Comparison of ENCODE assay signal across 8 cellular contexts in the genomic region with DNA sequence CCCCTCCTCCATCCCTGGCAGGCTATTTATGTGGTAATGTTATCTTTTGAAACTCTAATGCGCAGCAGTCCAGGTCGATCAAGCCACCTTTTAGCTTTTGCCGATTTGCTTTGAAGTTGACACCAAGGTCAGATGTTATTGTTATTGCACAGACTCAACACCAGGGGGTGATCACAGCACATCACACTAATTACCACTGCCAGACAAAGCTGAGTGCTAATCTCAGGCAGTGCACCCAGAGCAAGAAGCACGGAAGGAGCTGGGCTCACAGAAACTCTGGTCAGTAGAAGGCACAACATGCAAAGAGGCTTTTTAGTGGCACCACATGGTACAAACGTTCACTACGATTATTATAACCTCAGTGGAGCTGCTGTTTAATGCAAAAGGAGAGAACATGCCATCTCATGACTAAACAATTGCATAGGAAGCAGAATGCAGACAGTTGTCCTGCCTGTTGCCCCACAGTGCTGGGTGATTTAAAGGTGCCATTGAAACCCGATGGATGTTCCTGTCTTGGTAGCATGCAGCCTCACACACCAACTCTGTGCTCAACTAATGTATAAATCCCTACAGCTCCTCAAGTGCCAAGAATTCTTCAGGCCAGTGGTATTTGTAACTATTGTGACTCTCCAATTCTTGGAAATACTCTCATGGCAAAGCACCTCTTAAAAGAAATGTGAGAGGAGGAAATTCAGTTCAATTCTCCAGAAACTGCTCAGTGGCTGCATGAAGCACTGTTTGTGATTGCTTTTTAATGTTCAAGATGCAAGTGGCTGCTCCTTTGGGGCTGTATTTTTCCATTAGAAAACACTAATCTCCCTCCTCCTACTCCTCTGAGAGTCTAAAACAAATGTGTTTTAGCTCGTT.
DNase-seq lines count a peak whose midpoint lies in the region; ATAC-seq, FAIRE-seq and TF ChIP-seq lines count a peak whose summit lies in the region.

No MANE protein-coding gene starts in this region.

- intact Hi-C loops in CD4-positive, alpha-beta T cell (cut with DNase I, micrococcal nuclease) = loop anchor here in 1 of 2 experiments (5.0 to 10.0 kb wide), 3 partner anchors 242 to 922 kb away; no protein-coding TSS in a partner anchor
- intact Hi-C loops in activated CD4-positive, alpha-beta T cell treated with anti-CD3 and anti-CD28 coated beads for 36 hours (cut with DNase I, micrococcal nuclease) = loop anchor here in 1 of 2 experiments (1.0 to 2.0 kb wide), 2 partner anchors 469 to 652 kb away; no protein-coding TSS in a partner anchor

- H3K27me3 ChIP-seq in CD4-positive, alpha-beta T cell (ENCODE audit: control insufficient read depth, insufficient read depth, low read length) = peaks cover 4% of the 10 kb centered on the region
- H3K27me3 ChIP-seq in effector memory CD4-positive, alpha-beta T cell (replicated peaks; ENCODE audit: control insufficient read depth, insufficient read depth, low read length, poor library complexity, severe bottlenecking) = no peaks in the 10 kb centered on the region

- no peaks in the 10 kb centered on the region for H3K36me3 Mint-ChIP-seq in CD4-positive, alpha-beta T cell (ENCODE audit: low read depth)
- H3K36me3 Mint-ChIP-seq in activated CD4-positive, alpha-beta T cell treated with anti-CD3 and anti-CD28 coated beads for 36 hours (ENCODE audit: low read depth) = no peaks in the 10 kb centered on the region
- no peaks in the 10 kb centered on the region for H3K36me3 Mint-ChIP-seq in stimulated activated naive B cell treated with anti-CD40 and anti-IgM and Interleukin-4, amounts not matched to agents 10 μg/mL and 1 μg/mL and 100 μg/mL, for 72 hours

- POLR2A ChIA-PET in CD4-positive, alpha-beta T cell (lab: Charles Lee) = no interaction called here
- POLR2A ChIA-PET in activated CD4-positive, alpha-beta T cell treated with anti-CD3 and anti-CD28 coated beads for 36 hours (lab: Charles Lee) = no interaction called here

- H3K27ac Mint-ChIP-seq in CD4-positive, alpha-beta T cell = no peak overlapping the region
- no peak overlapping the region for H3K27ac Mint-ChIP-seq in activated CD4-positive, alpha-beta T cell treated with anti-CD3 and anti-CD28 coated beads for 36 hours
- no peak overlapping the region for H3K27ac Mint-ChIP-seq in stimulated activated naive B cell treated with anti-CD40 and anti-IgM and Interleukin-4, amounts not matched to agents 10 μg/mL and 1 μg/mL and 100 μg/mL, for 72 hours

- H3K36me3 ChIP-seq in effector memory CD4-positive, alpha-beta T cell (ENCODE audit: control insufficient read depth, insufficient read depth, low read length) = no peaks in the 10 kb centered on the region

- no peaks in the 10 kb centered on the region for H3K9me3 ChIP-seq in CD4-positive, alpha-beta T cell (ENCODE audit: control insufficient read depth, low read length)
- no peaks in the 10 kb centered on the region for H3K9me3 ChIP-seq in effector memory CD4-positive, alpha-beta T cell (ENCODE audit: control insufficient read depth, low read length)

- H3K4me3 ChIP-seq in effector memory CD4-positive, alpha-beta T cell (ENCODE audit: insufficient read depth, low read depth, low read length, poor library complexity, severe bottlenecking) = no peak overlapping the region

- peak; percentile 90 for ATAC-seq in CD4-positive, alpha-beta T cell (ENCODE audit: poor library complexity)
- ATAC-seq in HG03175 (IDR thresholded peaks at IDR 0.05; ENCODE audit: unreplicated experiment) = peak; percentile 94
- peak; percentile 75 for ATAC-seq in activated CD4-positive, alpha-beta T cell treated with anti-CD3 and anti-CD28 coated beads for 36 hours
- ATAC-seq in stimulated activated naive B cell treated with anti-CD40 and anti-IgM and Interleukin-4, amounts not matched to agents 10 μg/mL and 1 μg/mL and 100 μg/mL, for 72 hours (replicated peaks) = peak; percentile 88 to 91

- TF ChIP-seq CTCF in CD4-positive, alpha-beta T cell (IDR thresholded peaks at IDR 0.05) = peak; percentile 57

- H3K9me3 Mint-ChIP-seq in CD4-positive, alpha-beta T cell = no peaks in the 10 kb centered on the region
- no peaks in the 10 kb centered on the region for H3K9me3 Mint-ChIP-seq in activated CD4-positive, alpha-beta T cell treated with anti-CD3 and anti-CD28 coated beads for 36 hours (ENCODE audit: low read depth)
- H3K9me3 Mint-ChIP-seq in stimulated activated naive B cell treated with anti-CD40 and anti-IgM and Interleukin-4, amounts not matched to agents 10 μg/mL and 1 μg/mL and 100 μg/mL, for 72 hours = peaks cover 0 to 3% of the 10 kb centered on the region in 2 donors

- H3K27ac ChIP-seq in CD4-positive, alpha-beta T cell (ENCODE audit: low read depth, low read length) = no peak overlapping the region
- no peak overlapping the region for H3K27ac ChIP-seq in effector memory CD4-positive, alpha-beta T cell (ENCODE audit: insufficient read depth, low read length, poor library complexity, severe bottlenecking)

- peak; percentile 96 for FAIRE-seq in GM19239 (lab: Jason Lieb, UNC)

- no peaks in the 10 kb centered on the region for H3K27me3 Mint-ChIP-seq in CD4-positive, alpha-beta T cell
- H3K27me3 Mint-ChIP-seq in activated CD4-positive, alpha-beta T cell treated with anti-CD3 and anti-CD28 coated beads for 36 hours = no peaks in the 10 kb centered on the region
- H3K27me3 Mint-ChIP-seq in stimulated activated naive B cell treated with anti-CD40 and anti-IgM and Interleukin-4, amounts not matched to agents 10 μg/mL and 1 μg/mL and 100 μg/mL, for 72 hours = peaks cover 13 to 28% of the 10 kb centered on the region in 2 donors

- DNase-seq in CD4-positive, alpha-beta T cell = peak; percentile 1 to 34 (median 4)
- DNase-seq in GM19239 (ENCODE audit: insufficient read length, low spot score) (peak; percentile 30), NCI-H510A (lab: John Stamatoyannopoulos, UW) (peak; percentile 54), medulla oblongata (ENCODE audit: extremely low spot score) (peak; percentile 86)
- peak; percentile 60 for DNase-seq in activated CD4-positive, alpha-beta T cell treated with anti-CD3 and anti-CD28 coated beads for 36 hours
- peak; percentile 2 to 28 (median 8) for DNase-seq in effector memory CD4-positive, alpha-beta T cell
- peak; percentile 49 for DNase-seq in stimulated activated naive B cell treated with anti-CD40 and anti-IgM and Interleukin-4, amounts not matched to agents 10 μg/mL and 1 μg/mL and 100 μg/mL, for 72 hours

- H3K4me1 Mint-ChIP-seq in CD4-positive, alpha-beta T cell (ENCODE audit: low read depth) = peaks cover 6% of the 10 kb centered on the region
- peaks cover 3% of the 10 kb centered on the region for H3K4me1 Mint-ChIP-seq in activated CD4-positive, alpha-beta T cell treated with anti-CD3 and anti-CD28 coated beads for 36 hours
- peaks cover 5 to 9% of the 10 kb centered on the region in 2 donors for H3K4me1 Mint-ChIP-seq in stimulated activated naive B cell treated with anti-CD40 and anti-IgM and Interleukin-4, amounts not matched to agents 10 μg/mL and 1 μg/mL and 100 μg/mL, for 72 hours

- no peaks in the 10 kb centered on the region for H3K4me1 ChIP-seq in effector memory CD4-positive, alpha-beta T cell (ENCODE audit: control insufficient read depth, insufficient read depth, low read length, poor library complexity, severe bottlenecking)

- CTCF ChIA-PET in CD4-positive, alpha-beta T cell (lab: Charles Lee) = interaction anchor here (0.6 to 1.0 kb wide), 3 partner anchors 10 to 461 kb away, joined by 3 to 7 read pairs (median 4); no protein-coding TSS in a partner anchor
- CTCF ChIA-PET in activated CD4-positive, alpha-beta T cell treated with anti-CD3 and anti-CD28 coated beads for 36 hours (lab: Charles Lee) = interaction anchor here (0.6 to 1.9 kb wide), 10 partner anchors 9 to 400 kb away, joined by 3 to 6 read pairs (median 3); no protein-coding TSS in a partner anchor

- no peak overlapping the region for H3K4me3 Mint-ChIP-seq in CD4-positive, alpha-beta T cell
- no peak overlapping the region for H3K4me3 Mint-ChIP-seq in activated CD4-positive, alpha-beta T cell treated with anti-CD3 and anti-CD28 coated beads for 36 hours
- no peak overlapping the region for H3K4me3 Mint-ChIP-seq in stimulated activated naive B cell treated with anti-CD40 and anti-IgM and Interleukin-4, amounts not matched to agents 10 μg/mL and 1 μg/mL and 100 μg/mL, for 72 hours

Comparison
In these comparisons a context has a peak if more than half of its experiments do, and no peak if none do; other contexts are left out.
1. DNase-seq: peak in every context shown above with its lines; median percentile 86 in medulla oblongata; 60 in activated CD4-positive, alpha-beta T cell treated with anti-CD3 and anti-CD28 coated beads for 36 hours; 54 in NCI-H510A; 49 in stimulated activated naive B cell treated with anti-CD40 and anti-IgM and Interleukin-4, amounts not matched to agents 10 μg/mL and 1 μg/mL and 100 μg/mL, for 72 hours; 30 in GM19239; 8 in effector memory CD4-positive, alpha-beta T cell; 4 in CD4-positive, alpha-beta T cell.